In genomic region chr19:35710784-35711723, GRCh38 we compare ENCODE assay signal across 10 cellular contexts. TPM values are rescaled to one million over a fixed set of nuclear protein-coding genes. Genes with fewer than 3 reads are reported as not detected.
DNase-seq lines count a peak whose midpoint lies in the region; ATAC-seq and TF ChIP-seq lines count a peak whose summit lies in the region.
"Had no signal": no experiment of that assay in that cellular context is flagged by ENCODE, and none has a peak within 500 bp of the region (broad histone marks: within the 10 kb centered on the region; RNA-seq: fewer than 3 reads in every experiment).

No MANE protein-coding gene starts in this region.

- TF ChIP-seq CTCF in vagina (IDR thresholded peaks at IDR 0.05) (no peak), GM13977 (IDR thresholded peaks at IDR 0.05; ENCODE audit: extremely low read depth, insufficient read depth, missing control alignments) (no peak)

- no peaks in the 10 kb centered on the region for H3K27me3 ChIP-seq in vagina

- TF ChIP-seq POLR2A in vagina (IDR thresholded peaks at IDR 0.05): no peak

- peak; percentile 33 for ATAC-seq in GM18498 (IDR thresholded peaks at IDR 0.05; ENCODE audit: unreplicated experiment)
- ATAC-seq in GM21786 (IDR thresholded peaks at IDR 0.05; ENCODE audit: unreplicated experiment): peak; percentile 41

- in situ Hi-C loops in GM13977 (cut with MboI; ENCODE audit: low pct_unique_long_range_greater_than_20kb, low sequenced_read_pairs, unreplicated experiment): no loop called here

- no peak overlapping the region for H3K27ac ChIP-seq in vagina

- H3K9me3 ChIP-seq in vagina: no peaks in the 10 kb centered on the region

- H3K36me3 ChIP-seq in vagina: no peaks in the 10 kb centered on the region

- intact Hi-C loops in vagina (cut with DNase I): loop anchor here (10.0 kb wide), 1 partner anchor 224 kb away; the partner anchor contains the start of gene LRFN3

- H3K4me3 ChIP-seq in vagina: no peak overlapping the region

- peak; percentile 26 to 44 for DNase-seq in activated CD4-positive, alpha-beta T cell treated with anti-CD3 and anti-CD28 coated beads, Interleukin-2, amount 50 U/mL, for 4 hours
- peak; percentile 54 to 72 (median 64) for DNase-seq in stimulated activated CD4-positive, alpha-beta T cell treated with anti-CD3 and anti-CD28 coated beads, Interleukin-12 subunit alpha, Interleukin-12 subunit beta, amount 100 ng/mL, for 48 hours (ENCODE audit: low read depth in 2 of 3, low spot score in 1 of 3)
- DNase-seq in NCI-H146 (lab: John Stamatoyannopoulos, UW): no peak
- DNase-seq in vagina (ENCODE audit: extremely low spot score in 2 of 2): no peak
- no peak for DNase-seq in NCI-H526 (lab: John Stamatoyannopoulos, UW)
- no peak for DNase-seq in GM13977 (ENCODE audit: low spot score)

- peaks cover 10% of the 10 kb centered on the region for H3K4me1 ChIP-seq in vagina

RNA-seq across cellular contexts. Expression of gene ZBTB32, which starts 6.7 kb away (rescaled TPM):
- not detected for total RNA-seq in vagina
- total RNA-seq: fibroblast of villous mesenchyme, M059J had no signal

RNA-seq across cellular contexts. Expression of gene KMT2B, which starts 6.7 kb away (rescaled TPM):
- 16.0 TPM for total RNA-seq in vagina

RNA-seq across cellular contexts. Expression of gene IGFLR1, which starts 31.2 kb away (rescaled TPM):
- 7.4 TPM for total RNA-seq in vagina

RNA-seq across cellular contexts. Expression of gene U2AF1L4, which starts 34.2 kb away (rescaled TPM):
- 6.6 TPM for total RNA-seq in vagina

RNA-seq across cellular contexts. Expression of gene PSENEN, which starts 34.4 kb away (rescaled TPM):
- total RNA-seq in vagina: 28.2 TPM

Comparison
In these comparisons a context has a peak if more than half of its experiments do, and no peak if none do; other contexts are left out.
1. DNase-seq: peak in activated CD4-positive, alpha-beta T cell treated with anti-CD3 and anti-CD28 coated beads, Interleukin-2, amount 50 U/mL, for 4 hours (2 of 2) and stimulated activated CD4-positive, alpha-beta T cell treated with anti-CD3 and anti-CD28 coated beads, Interleukin-12 subunit alpha, Interleukin-12 subunit beta, amount 100 ng/mL, for 48 hours (3 of 3); none in NCI-H146 (single experiment), vagina (0 of 2), NCI-H526 (0 of 2) and GM13977 (single experiment).